Comparison of ENCODE assay signal across 8 cellular contexts in genomic region chr10:69318087-69318996, GRCh38. TPM values are rescaled to one million over a fixed set of nuclear protein-coding genes. Genes with fewer than 3 reads are reported as not detected.
DNase-seq lines count a peak whose midpoint lies in the region; ATAC-seq lines count a peak whose summit lies in the region.

No MANE protein-coding gene starts in this region.

- ATAC-seq in GM18867 (IDR thresholded peaks at IDR 0.05; ENCODE audit: unreplicated experiment), result peak; percentile 79
- ATAC-seq in HG03095 (IDR thresholded peaks at IDR 0.05; ENCODE audit: unreplicated experiment), result peak; percentile 70

- H3K27me3 ChIP-seq in layer of hippocampus (ENCODE audit: control insufficient read depth, insufficient read depth, low read length), result no peaks in the 10 kb centered on the region

- DNase-seq in AG08396 (ENCODE audit: low spot score), result peak; percentile 98
- peak; percentile 84 for DNase-seq in NCI-H345 (lab: John Stamatoyannopoulos, UW)
- peak; percentile 83 for DNase-seq in activated CD4-positive, alpha-beta T cell treated with anti-CD3 and anti-CD28 coated beads for 1 hour
- DNase-seq in cerebellum (ENCODE audit: low spot score), result peak; percentile 97
- DNase-seq in stimulated activated CD4-positive, alpha-beta T cell treated with anti-CD3 and anti-CD28 coated beads, Interleukin-1b, Interleukin-23, amount 100 ng/mL, for 4 hours (ENCODE audit: low read depth in 2 of 2), result peak; percentile 88 to 91

- peak overlapping the region; percentile 85 for H3K27ac ChIP-seq in layer of hippocampus (ENCODE audit: low read depth, low read length)

RNA-seq across cellular contexts. Expression of gene HK1, which starts 40.0 kb away (rescaled TPM):
- 63.2 TPM for total RNA-seq in cerebellum

Comparison
In these comparisons a context has a peak if more than half of its experiments do, and no peak if none do; other contexts are left out.
1. Peak in every context shown above with its lines: DNase-seq, ATAC-seq and H3K27ac ChIP-seq.